In the genomic region with DNA sequence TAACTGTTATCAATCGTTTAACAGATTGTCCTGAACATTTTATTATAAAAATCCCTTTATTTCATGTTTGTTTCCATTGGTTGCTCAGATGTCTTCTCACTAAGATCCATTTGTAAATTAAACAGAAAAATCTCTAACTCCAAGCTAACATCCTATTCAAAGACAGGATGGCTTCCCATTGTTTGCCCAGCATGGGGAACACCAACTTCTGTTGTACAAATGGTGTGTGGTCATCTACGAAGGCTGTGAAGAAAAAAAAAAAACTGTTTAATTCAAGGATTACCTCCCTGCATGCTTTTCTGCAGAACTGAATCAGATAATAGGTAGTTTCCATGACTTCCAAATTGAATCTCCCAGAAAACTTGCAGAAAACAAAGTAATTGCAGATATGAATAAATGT, we compare ENCODE assay signal across 22 cellular contexts. TPM values are rescaled to one million over a fixed set of nuclear protein-coding genes. Genes with fewer than 3 reads are reported as not detected.
DNase-seq lines count a peak whose midpoint lies in the region; ATAC-seq and TF ChIP-seq lines count a peak whose summit lies in the region.
"Had no signal": no experiment of that assay in that cellular context is flagged by ENCODE, and none has a peak within 500 bp of the region (broad histone marks: within the 10 kb centered on the region; RNA-seq: fewer than 3 reads in every experiment).

No MANE protein-coding gene starts in this region.

- CTCF ChIA-PET in WTC11 (lab: Charles Lee), result no interaction called here
- CTCF ChIA-PET in naive thymus-derived CD4-positive, alpha-beta T cell (lab: Charles Lee), result no interaction called here

- H3K36me3 Mint-ChIP-seq in GM23338 (ENCODE audit: low read depth) (peaks cover 57% of the 10 kb centered on the region), WTC11 (peaks cover 50% of the 10 kb centered on the region)
- H3K36me3 Mint-ChIP-seq in naive thymus-derived CD4-positive, alpha-beta T cell, result no peaks in the 10 kb centered on the region

- H3K4me1 ChIP-seq in GM23338 (ENCODE audit: insufficient read depth), result peaks cover 51% of the 10 kb centered on the region
- H3K4me1 ChIP-seq in ectodermal cell (ENCODE audit: control insufficient read depth, insufficient read depth, low read length), result peaks cover 34% of the 10 kb centered on the region
- peaks cover 60% of the 10 kb centered on the region for H3K4me1 ChIP-seq in neuron (ENCODE audit: insufficient read depth, low read length)
- no peaks in the 10 kb centered on the region for H3K4me1 ChIP-seq in naive thymus-derived CD4-positive, alpha-beta T cell (ENCODE audit: control insufficient read depth in 2 of 2, insufficient read depth in 2 of 2, low read length in 2 of 2)
- H3K4me1 ChIP-seq: BE2C, Caco-2 had no signal

- DNase-seq in GM23338 (ENCODE audit: low spot score), result no peak
- DNase-seq in WTC11 (ENCODE audit: low spot score), result no peak
- DNase-seq in posterior cingulate gyrus, result no peak
- no peak for DNase-seq in naive thymus-derived CD4-positive, alpha-beta T cell
- DNase-seq in cerebellum (ENCODE audit: low spot score), result no peak
- no peak for DNase-seq in left cardiac atrium
- DNase-seq: BE2C; Caco-2; CD4-positive, alpha-beta T cell; GF-D8; GM23248; KG1; NCI-H1105 treated with DMSO at 0.1 percent for 48 hours; NCI-H187; NCI-H2227 treated with DMSO at 0.1 percent for 48 hours; NCI-H510A treated with DMSO at 0.1 percent for 48 hours; OCI-M1; Right ventricle myocardium superior had no signal

- intact Hi-C loops in posterior cingulate gyrus (cut with DNase I) (loop anchor here (10.0 kb wide), 1 partner anchor 88 kb away; no protein-coding TSS in a partner anchor), left cardiac atrium (cut with DNase I) (no loop called here)
- intact Hi-C loops in naive thymus-derived CD4-positive, alpha-beta T cell (cut with micrococcal nuclease), result no loop called here

- WGBS in ectodermal cell, 2 experiments, result 41 to 58% methylated on average over 1 to 2 of the region's 2 CpGs

- H4K20me1 ChIP-seq in GM23338 (replicated peaks; ENCODE audit: insufficient read depth), result peaks cover 18% of the 10 kb centered on the region

- POLR2A ChIA-PET in WTC11 (lab: Charles Lee), result interaction anchor here (1.5 kb wide), 1 partner anchor 10 kb away, joined by 4 read pairs; no protein-coding TSS in a partner anchor
- POLR2A ChIA-PET in naive thymus-derived CD4-positive, alpha-beta T cell (lab: Charles Lee), result no interaction called here

- peak overlapping the region; percentile 23; the same call in 1 of the 2 replicates for H3K4me2 ChIP-seq in GM23338

- peaks cover 66% of the 10 kb centered on the region for H3K79me2 ChIP-seq in GM23338 (replicated peaks; ENCODE audit: insufficient read depth)

- ATAC-seq in GM23338 (peak; percentile 31; the same call in 2 of the 3 replicates), WTC11 (no peak), left cardiac atrium (no peak)
- ATAC-seq in naive thymus-derived CD4-positive, alpha-beta T cell, result no peak
- ATAC-seq: HCT116, HepG2 had no signal

- H3K27ac Mint-ChIP-seq in GM23338, result no peak overlapping the region
- 0 out of 2 replicates have a peak overlapping the region, but pooled peaks have one; percentile 53 for H3K27ac Mint-ChIP-seq in WTC11
- no peak overlapping the region for H3K27ac Mint-ChIP-seq in naive thymus-derived CD4-positive, alpha-beta T cell
- H3K27ac Mint-ChIP-seq: CD4-positive, alpha-beta T cell had no signal

- no peaks in the 10 kb centered on the region for H3F3A ChIP-seq in GM23338 (replicated peaks; ENCODE audit: low read depth)

- peaks cover 8% of the 10 kb centered on the region for H3K27me3 Mint-ChIP-seq in GM23338 (ENCODE audit: insufficient read depth, low read depth, poor library complexity)
- H3K27me3 Mint-ChIP-seq in WTC11 (ENCODE audit: low read depth), result no peaks in the 10 kb centered on the region
- H3K27me3 Mint-ChIP-seq in naive thymus-derived CD4-positive, alpha-beta T cell, result peaks cover 26 to 57% (median 42%) of the 10 kb centered on the region in 5 donors

- H3K9me2 ChIP-seq in GM23338 (ENCODE audit: insufficient read depth), result no peaks in the 10 kb centered on the region

- H2AFZ ChIP-seq in GM23338 (no peak overlapping the region), neuron (ENCODE audit: low read depth, low read length) (no peak overlapping the region)
- H2AFZ ChIP-seq: GM23248 had no signal

- H3K27me3 ChIP-seq in GM23338 (ENCODE audit: insufficient read depth) (peaks cover 4% of the 10 kb centered on the region; the same call in 1 of the 2 replicates), ectodermal cell (ENCODE audit: control insufficient read depth, insufficient read depth, low read length, poor library complexity, severe bottlenecking) (no peaks in the 10 kb centered on the region), neuron (ENCODE audit: insufficient read depth, low read length) (no peaks in the 10 kb centered on the region)
- no peaks in the 10 kb centered on the region for H3K27me3 ChIP-seq in naive thymus-derived CD4-positive, alpha-beta T cell (ENCODE audit: control insufficient read depth in 2 of 2, insufficient read depth in 2 of 2, low read length in 2 of 2)

- H3K4me1 Mint-ChIP-seq in GM23338 (peaks cover 75% of the 10 kb centered on the region), WTC11 (peaks cover 59% of the 10 kb centered on the region)
- H3K4me1 Mint-ChIP-seq in naive thymus-derived CD4-positive, alpha-beta T cell, result no peaks in the 10 kb centered on the region

- no peaks in the 10 kb centered on the region; the same call in 2 of the 3 replicates for H3K9me3 Mint-ChIP-seq in GM23338
- H3K9me3 Mint-ChIP-seq in WTC11, result no peaks in the 10 kb centered on the region
- H3K9me3 Mint-ChIP-seq in naive thymus-derived CD4-positive, alpha-beta T cell, result peaks cover 0 to 17% (median 0%) of the 10 kb centered on the region in 11 donors

- H3K4me3 Mint-ChIP-seq in GM23338, result no peak overlapping the region
- no peak overlapping the region for H3K4me3 Mint-ChIP-seq in WTC11
- no peak overlapping the region for H3K4me3 Mint-ChIP-seq in naive thymus-derived CD4-positive, alpha-beta T cell
- H3K4me3 Mint-ChIP-seq: CD4-positive, alpha-beta T cell had no signal

- H3K36me3 ChIP-seq in GM23338 (ENCODE audit: insufficient read depth), result peaks cover 4% of the 10 kb centered on the region; the same call in 1 of the 2 replicates
- peaks cover 31% of the 10 kb centered on the region for H3K36me3 ChIP-seq in ectodermal cell (ENCODE audit: control insufficient read depth, insufficient read depth, low read length)
- peaks cover 42% of the 10 kb centered on the region for H3K36me3 ChIP-seq in neuron (ENCODE audit: insufficient read depth, low read length)
- H3K36me3 ChIP-seq in naive thymus-derived CD4-positive, alpha-beta T cell (ENCODE audit: control insufficient read depth in 2 of 3, insufficient read depth in 3 of 3, low read length in 3 of 3), result no peaks in the 10 kb centered on the region
- H3K36me3 ChIP-seq: BE2C had no signal

- H3K9me3 ChIP-seq in ectodermal cell (ENCODE audit: control insufficient read depth, low read length) (no peaks in the 10 kb centered on the region), neuron (ENCODE audit: low read length) (peaks cover 29% of the 10 kb centered on the region)
- no peaks in the 10 kb centered on the region for H3K9me3 ChIP-seq in naive thymus-derived CD4-positive, alpha-beta T cell (ENCODE audit: control insufficient read depth in 2 of 3, low read length in 3 of 3)
- H3K9me3 ChIP-seq: BE2C, Caco-2 had no signal

- H3K27ac ChIP-seq in GM23338 (ENCODE audit: low read depth) (no peak overlapping the region), ectodermal cell (ENCODE audit: insufficient read depth, low read depth, low read length, poor library complexity, severe bottlenecking) (peak overlapping the region; percentile 21)
- H3K27ac ChIP-seq in naive thymus-derived CD4-positive, alpha-beta T cell (ENCODE audit: low read depth, low read length), result no peak overlapping the region
- H3K27ac ChIP-seq: GM23248 had no signal

- TF ChIP-seq CTCF in GM23338 (conservative IDR thresholded peaks at IDR 0.05; ENCODE audit: low read depth in 2 of 2), result no peak
- TF ChIP-seq CTCF in WTC11 (IDR thresholded peaks at IDR 0.05), result no peak

- H3K4me3 ChIP-seq in GM23338 (no peak overlapping the region), ectodermal cell (ENCODE audit: insufficient read depth, low read depth, low read length) (no peak overlapping the region), neuron (ENCODE audit: low read length) (peak overlapping the region; percentile 15)
- no peak overlapping the region for H3K4me3 ChIP-seq in naive thymus-derived CD4-positive, alpha-beta T cell (ENCODE audit: low read length)
- H3K4me3 ChIP-seq: GM23248 had no signal

TF ChIP-seq in GM23338, 12 proteins besides CTCF, POLR2A, EP300 and RAD21 (continues in another document):
- TF ChIP-seq EZH2phosphoT487 (IDR thresholded peaks at IDR 0.05; ENCODE audit: unreplicated experiment), result no peak
- TF ChIP-seq JUNB (IDR thresholded peaks at IDR 0.05; ENCODE audit: unreplicated experiment), result no peak

TF ChIP-seq in WTC11, 78 proteins besides CTCF, POLR2A, EP300 and RAD21 (continues in another document):
- TF ChIP-seq, protein P1, sequence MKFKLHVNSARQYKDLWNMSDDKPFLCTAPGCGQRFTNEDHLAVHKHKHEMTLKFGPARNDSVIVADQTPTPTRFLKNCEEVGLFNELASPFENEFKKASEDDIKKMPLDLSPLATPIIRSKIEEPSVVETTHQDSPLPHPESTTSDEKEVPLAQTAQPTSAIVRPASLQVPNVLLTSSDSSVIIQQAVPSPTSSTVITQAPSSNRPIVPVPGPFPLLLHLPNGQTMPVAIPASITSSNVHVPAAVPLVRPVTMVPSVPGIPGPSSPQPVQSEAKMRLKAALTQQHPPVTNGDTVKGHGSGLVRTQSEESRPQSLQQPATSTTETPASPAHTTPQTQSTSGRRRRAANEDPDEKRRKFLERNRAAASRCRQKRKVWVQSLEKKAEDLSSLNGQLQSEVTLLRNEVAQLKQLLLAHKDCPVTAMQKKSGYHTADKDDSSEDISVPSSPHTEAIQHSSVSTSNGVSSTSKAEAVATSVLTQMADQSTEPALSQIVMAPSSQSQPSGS (CRISPR knock-in tag; IDR thresholded peaks at IDR 0.05; ENCODE audit: borderline replicate concordance, low read depth), result no peak
- no peak for TF ChIP-seq TEAD1 (CRISPR knock-in tag; IDR thresholded peaks at IDR 0.05)
- no peak for TF ChIP-seq RELA (CRISPR knock-in tag; IDR thresholded peaks at IDR 0.05; ENCODE audit: borderline replicate concordance)
- no peak for TF ChIP-seq ZNF396 (CRISPR knock-in tag; IDR thresholded peaks at IDR 0.05; ENCODE audit: borderline replicate concordance)
- TF ChIP-seq ZNF263 (CRISPR knock-in tag; IDR thresholded peaks at IDR 0.05; ENCODE audit: low read depth), result no peak
- no peak for TF ChIP-seq TP53 (CRISPR knock-in tag; IDR thresholded peaks at IDR 0.05)

RNA-seq across cellular contexts. Expression of a gene that starts 7.9 kb away (rescaled TPM):
- total RNA-seq in GM23338 (2014; rRNA removed; shearing (Covaris generic)), result 20.2 and 22.7 TPM in 2 replicates
- polyA plus RNA-seq in GM23338 (2016; fragmentation: Nextera tagmentation; extraction: Ambion mirVana), result 9.0 and 9.4 TPM in 2 replicates
- total RNA-seq in WTC11 (2021) (63.9 to 67.0 TPM (median 65.0 TPM) in 3 replicates), cerebellum (5.0 TPM), left cardiac atrium (1 to 10 TPM in 1 of 2 donors, under 1 TPM in 1; 0.29 to 4.6 TPM)
- polyA plus RNA-seq in ectodermal cell (2013, experiment 1 of 4), result 89.0 TPM
- polyA plus RNA-seq in ectodermal cell (2013, experiment 2 of 4), result 98.4 TPM
- polyA plus RNA-seq in ectodermal cell (2013, experiment 3 of 4), result 75.6 TPM
- 79.9 TPM for polyA plus RNA-seq in ectodermal cell (2013, experiment 4 of 4)
- not detected for total RNA-seq in naive thymus-derived CD4-positive, alpha-beta T cell
- not detected for polyA plus RNA-seq in naive thymus-derived CD4-positive, alpha-beta T cell
- total RNA-seq: Caco-2; CD4-positive, alpha-beta T cell had no signal
